15 cellular contexts compared by ENCODE assay signal in genomic region chr7:3140834-3141233, GRCh38.
"Had no signal": no experiment of that assay in that cellular context is flagged by ENCODE, and none has a peak within 500 bp of the region (broad histone marks: within the 10 kb centered on the region; RNA-seq: fewer than 3 reads in every experiment).

No MANE protein-coding gene starts in this region.

- ATAC-seq: naive thymus-derived CD4-positive, alpha-beta T cell had no signal

- H3K4me3 Mint-ChIP-seq: naive thymus-derived CD4-positive, alpha-beta T cell; neural crest cell had no signal

- H3K4me1 Mint-ChIP-seq: naive thymus-derived CD4-positive, alpha-beta T cell had no signal

- H3K9me3 ChIP-seq: sigmoid colon had no signal

- DNase-seq: cortex of kidney; dorsolateral prefrontal cortex; effector CD8-positive, alpha-beta T cell; foreskin melanocyte; hippocampal formation; mesendoderm; naive thymus-derived CD4-positive, alpha-beta T cell; posterior cingulate gyrus; sigmoid colon; stimulated activated CD4-positive, alpha-beta T cell treated with anti-CD3 and anti-CD28 coated beads, Interleukin-2, amount 100 ng/mL, for 24 hours; stimulated activated CD4-positive, alpha-beta T cell treated with anti-CD3 and anti-CD28 coated beads, Interleukin-4, amount 100 ng/mL, for 4 hours; stimulated activated naive CD4-positive, alpha-beta T cell treated with Interleukin-2 at 50 U/mL for 16 hours; trophoblast cell had no signal

- H3K27ac ChIP-seq: dorsolateral prefrontal cortex, sigmoid colon, skin epidermis had no signal

- H3K4me3 ChIP-seq: dorsolateral prefrontal cortex, sigmoid colon, skin epidermis had no signal

- H3K27ac Mint-ChIP-seq: naive thymus-derived CD4-positive, alpha-beta T cell had no signal

- H3K9me3 Mint-ChIP-seq: neural crest cell had no signal

- H3K36me3 ChIP-seq: sigmoid colon had no signal
